In the genomic region with DNA sequence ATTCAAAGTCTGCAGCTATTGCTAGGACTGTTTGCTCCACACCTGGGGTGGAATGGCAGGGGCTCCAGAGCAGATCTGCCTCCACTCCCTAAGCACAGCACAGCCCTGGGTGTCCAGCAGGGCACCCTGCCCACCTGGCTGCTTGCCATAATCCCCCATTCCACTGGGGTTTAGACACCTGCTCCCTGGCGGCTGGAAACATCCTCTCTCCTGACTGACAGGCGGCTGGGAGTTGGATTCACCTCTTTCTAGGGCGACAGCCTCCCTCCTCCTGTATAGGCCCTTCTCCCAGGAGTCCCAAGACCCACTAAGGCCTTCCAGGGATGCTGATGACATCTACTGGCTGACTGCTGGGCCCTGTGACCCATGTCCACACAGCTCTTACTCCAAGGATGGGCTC, we compare ENCODE assay signal across 16 cellular contexts. TPM values are rescaled to one million over a fixed set of nuclear protein-coding genes. Genes with fewer than 3 reads are reported as not detected.
DNase-seq lines count a peak whose midpoint lies in the region; ATAC-seq and TF ChIP-seq lines count a peak whose summit lies in the region.
"Had no signal": no experiment of that assay in that cellular context is flagged by ENCODE, and none has a peak within 500 bp of the region (broad histone marks: within the 10 kb centered on the region; RNA-seq: fewer than 3 reads in every experiment).

No MANE protein-coding gene starts in this region.

- no peak overlapping the region for H3K4me3 ChIP-seq in IMR-90 (ENCODE audit: insufficient read depth, low read depth, low read length)

- 0 out of 2 replicates have a peak overlapping the region, but pooled peaks have one; percentile 2 for H3K14ac ChIP-seq in IMR-90 (replicated peaks; ENCODE audit: low read depth, low read length)

- H3K79me1 ChIP-seq in IMR-90 (ENCODE audit: low read depth in 1 of 2, low read length in 2 of 2), result peaks cover 13 to 75% of the 10 kb centered on the region in 2 experiments

- H2AFZ ChIP-seq in IMR-90 (replicated peaks; ENCODE audit: low read length, poor library complexity), result no peak overlapping the region

- no peak overlapping the region for H2AK9ac ChIP-seq in IMR-90 (replicated peaks; ENCODE audit: low read depth, low read length, poor library complexity)

- H2BK15ac ChIP-seq in IMR-90 (ENCODE audit: low read depth, low read length), result no peak overlapping the region

- POLR2A ChIA-PET in IMR-90 (lab: Charles Lee; ENCODE audit: unreplicated experiment), result interaction anchor here (0.7 kb wide), 1 partner anchor 18 kb away, joined by 5 read pairs; no protein-coding TSS in a partner anchor
- POLR2A ChIA-PET in WTC11 (lab: Charles Lee), result no interaction called here

- H3K9me3 ChIP-seq in IMR-90 (ENCODE audit: control insufficient read depth, insufficient read depth, low read length), result no peaks in the 10 kb centered on the region

- H3K4me3 Mint-ChIP-seq in WTC11 (no peak overlapping the region), nephron (no peak overlapping the region), mesothelial cell of epicardium (no peak overlapping the region)
- H3K4me3 Mint-ChIP-seq: activated CD8-positive, alpha-beta T cell treated with anti-CD3 and anti-CD28 coated beads, Interleukin-2, amount 10 ng/mL, durations not matched to agents 7 days and 5 days; activated T-helper 17 cell treated with anti-CD3 and anti-CD28 coated beads, Interleukin-2, amount 50 U/mL, for 72 hours; natural killer cell treated with Interleukin-12 subunit alpha and Interleukin-12 subunit beta and Interleukin-15 and Interleukin-18, amount 100 ng/mL, for 72 hours had no signal

- H3K4ac ChIP-seq in IMR-90 (ENCODE audit: low read depth, low read length), result no peak overlapping the region

- no peak overlapping the region for H2BK5ac ChIP-seq in IMR-90 (ENCODE audit: low read depth, low read length, poor library complexity, severe bottlenecking)

- no peaks in the 10 kb centered on the region for H3K36me3 ChIP-seq in IMR-90 (ENCODE audit: control insufficient read depth, insufficient read depth, low read length)

- H4K8ac ChIP-seq in IMR-90 (ENCODE audit: low read depth in 2 of 2, low read length in 2 of 2), result no peak overlapping the region

- BruUV-seq in IMR-90 (replicated peaks; lab: Mats Ljungman, UMichigan), result no TSS peak

- H2AK5ac ChIP-seq in IMR-90 (ENCODE audit: low read depth, low read length), result peak overlapping the region; percentile 7

- H3K27me3 ChIP-seq in IMR-90 (ENCODE audit: control insufficient read depth, insufficient read depth, low read length), result no peaks in the 10 kb centered on the region

- no peak overlapping the region for H4K91ac ChIP-seq in IMR-90 (ENCODE audit: insufficient read depth, low read depth, low read length)

- CTCF ChIA-PET in IMR-90 (lab: Yijun Ruan, JAX) (no interaction called here), WTC11 (lab: Charles Lee) (interaction anchor here (0.7 to 3.2 kb wide), 4 partner anchors 10 to 63 kb away, joined by 3 to 27 read pairs (median 6); partner anchors contain the start of gene HDAC5)

- H3K4me1 ChIP-seq in IMR-90 (ENCODE audit: control insufficient read depth, insufficient read depth, low read length), result peaks cover 40% of the 10 kb centered on the region

- intact Hi-C loops in IMR-90 (cut with micrococcal nuclease), result no loop called here

- no peak for TF ChIP-seq POLR2A in IMR-90 (IDR thresholded peaks at IDR 0.05; ENCODE audit: low read depth, low read length)

- no peak overlapping the region for H4K5ac ChIP-seq in IMR-90 (ENCODE audit: low read depth, low read length)

- no peaks in the 10 kb centered on the region for H3K27me3 Mint-ChIP-seq in WTC11 (ENCODE audit: low read depth)
- no peaks in the 10 kb centered on the region for H3K27me3 Mint-ChIP-seq in nephron (ENCODE audit: low read depth)
- H3K27me3 Mint-ChIP-seq in mesothelial cell of epicardium (ENCODE audit: low read depth), result no peaks in the 10 kb centered on the region
- H3K27me3 Mint-ChIP-seq: activated T-helper 17 cell treated with anti-CD3 and anti-CD28 coated beads, Interleukin-2, amount 50 U/mL, for 72 hours; natural killer cell treated with Interleukin-12 subunit alpha and Interleukin-12 subunit beta and Interleukin-15 and Interleukin-18, amount 100 ng/mL, for 72 hours had no signal

- peaks cover 26% of the 10 kb centered on the region for H3K9me1 ChIP-seq in IMR-90 (ENCODE audit: insufficient read depth, low read length)

- in situ Hi-C loops in IMR-90 (cut with MboI; ENCODE audit: low sequenced_read_pairs), result no loop called here

- H3K27ac ChIP-seq in IMR-90 (ENCODE audit: insufficient read depth, low read length), result no peak overlapping the region

- 63% methylated on average over 1 of the region's 3 CpGs; no CpG with 5 or more reads in 1 of the 2 experiments for WGBS in IMR-90 (ENCODE audit: extremely low coverage in 2 of 2, insufficient read length in 1 of 2), 2 experiments

- no peak overlapping the region for H2BK20ac ChIP-seq in IMR-90 (ENCODE audit: low read depth, low read length)

- ATAC-seq in IMR-90 (ENCODE audit: low read depth) (no peak), WTC11 (peak; percentile 15)
- ATAC-seq: activated CD8-positive, alpha-beta T cell treated with anti-CD3 and anti-CD28 coated beads, Interleukin-2, amount 10 ng/mL, durations not matched to agents 7 days and 5 days; activated T-helper 17 cell treated with anti-CD3 and anti-CD28 coated beads, Interleukin-2, amount 50 U/mL, for 72 hours; natural killer cell treated with Interleukin-12 subunit alpha and Interleukin-12 subunit beta and Interleukin-15 and Interleukin-18, amount 100 ng/mL, for 72 hours; Panc1 had no signal

- peak overlapping the region; percentile 11; the same call in 1 of the 2 replicates for H3K23ac ChIP-seq in IMR-90 (ENCODE audit: low read depth, low read length)

- no peaks in the 10 kb centered on the region for H3K9me3 Mint-ChIP-seq in WTC11
- H3K9me3 Mint-ChIP-seq in nephron, result no peaks in the 10 kb centered on the region
- no peaks in the 10 kb centered on the region for H3K9me3 Mint-ChIP-seq in mesothelial cell of epicardium
- H3K9me3 Mint-ChIP-seq: activated T-helper 17 cell treated with anti-CD3 and anti-CD28 coated beads, Interleukin-2, amount 50 U/mL, for 72 hours; natural killer cell treated with Interleukin-12 subunit alpha and Interleukin-12 subunit beta and Interleukin-15 and Interleukin-18, amount 100 ng/mL, for 72 hours had no signal

- peak; percentile 90 for DNase-seq in D341Med (ENCODE audit: low spot score)
- DNase-seq in IMR-90, result no peak
- no peak for DNase-seq in WTC11 (ENCODE audit: low spot score)
- no peak for DNase-seq in activated CD4-positive, alpha-beta T cell treated with anti-CD3 and anti-CD28 coated beads for 4 hours
- no peak for DNase-seq in mesothelial cell of epicardium (ENCODE audit: low spot score in 2 of 2, unreplicated experiment in 2 of 2)
- no peak for DNase-seq in NOMO-1 treated with DMSO at 0.1 percent for 48 hours (lab: John Stamatoyannopoulos, UW; ENCODE audit: unreplicated experiment)
- DNase-seq: activated CD8-positive, alpha-beta T cell treated with anti-CD3 and anti-CD28 coated beads, Interleukin-2, amount 10 ng/mL, durations not matched to agents 7 days and 5 days; amniotic stem cell; C1 segment of cervical spinal cord; NCI-H226; stimulated activated CD4-positive, alpha-beta T cell treated with anti-CD3 and anti-CD28 coated beads, Interleukin-2, amount 100 ng/mL, for 48 hours; stimulated activated CD8-positive, alpha-beta memory T cell treated with anti-CD3 and anti-CD28 coated beads, Interleukin-4, amount 100 ng/mL, for 48 hours had no signal

- H3K4me1 Mint-ChIP-seq in WTC11 (peaks cover 23% of the 10 kb centered on the region), nephron (peaks cover 53% of the 10 kb centered on the region), mesothelial cell of epicardium (peaks cover 18% of the 10 kb centered on the region)

- no peak for TF ChIP-seq RAD21 in IMR-90 (IDR thresholded peaks at IDR 0.05; ENCODE audit: low read length)

- H3K18ac ChIP-seq in IMR-90 (ENCODE audit: low read depth, low read length), result no peak overlapping the region

- dilution Hi-C loops in IMR-90 (cut with HindIII; ENCODE audit: low sequenced_read_pairs, unreplicated experiment), result no loop called here

- peaks cover 32% of the 10 kb centered on the region for H4K20me1 ChIP-seq in IMR-90 (ENCODE audit: insufficient read depth, low read length)

- no peak overlapping the region for H3K4me2 ChIP-seq in IMR-90 (ENCODE audit: low read depth, low read length)

- no peak overlapping the region for H2BK120ac ChIP-seq in IMR-90 (ENCODE audit: low read depth, low read length)

- no peaks in the 10 kb centered on the region for H3K36me3 Mint-ChIP-seq in WTC11
- peaks cover 9% of the 10 kb centered on the region for H3K36me3 Mint-ChIP-seq in nephron (ENCODE audit: low read depth)
- no peaks in the 10 kb centered on the region for H3K36me3 Mint-ChIP-seq in mesothelial cell of epicardium
- H3K36me3 Mint-ChIP-seq: natural killer cell treated with Interleukin-12 subunit alpha and Interleukin-12 subunit beta and Interleukin-15 and Interleukin-18, amount 100 ng/mL, for 72 hours had no signal

- H3K27ac Mint-ChIP-seq in WTC11 (no peak overlapping the region), nephron (peak overlapping the region; percentile 55 to 72 (median 59)), mesothelial cell of epicardium (no peak overlapping the region)
- H3K27ac Mint-ChIP-seq: activated CD8-positive, alpha-beta T cell treated with anti-CD3 and anti-CD28 coated beads, Interleukin-2, amount 10 ng/mL, durations not matched to agents 7 days and 5 days; activated T-helper 17 cell treated with anti-CD3 and anti-CD28 coated beads, Interleukin-2, amount 50 U/mL, for 72 hours; natural killer cell treated with Interleukin-12 subunit alpha and Interleukin-12 subunit beta and Interleukin-15 and Interleukin-18, amount 100 ng/mL, for 72 hours had no signal

- TF ChIP-seq CTCF in IMR-90 (conservative IDR thresholded peaks at IDR 0.05; ENCODE audit: low read depth, low read length), result no peak; the same call in 1 of the 2 replicates
- TF ChIP-seq CTCF in WTC11 (IDR thresholded peaks at IDR 0.05), result no peak
- TF ChIP-seq CTCF in nephron (IDR thresholded peaks at IDR 0.05; ENCODE audit: unreplicated experiment in 3 of 3), result no peak
- TF ChIP-seq CTCF in mesothelial cell of epicardium (IDR thresholded peaks at IDR 0.05; ENCODE audit: unreplicated experiment), result no peak

- no peak overlapping the region for H3K56ac ChIP-seq in IMR-90 (ENCODE audit: extremely low read depth, insufficient read depth, low read length)

- no peak overlapping the region for H3K9ac ChIP-seq in IMR-90 (ENCODE audit: low read depth, low read length)

RNA-seq across cellular contexts. Expression of gene HDAC5, which starts 18.0 kb away (rescaled TPM):
- total RNA-seq in IMR-90 (2012; rRNA removed) (61.3 and 71.4 TPM in 2 replicates), WTC11 (2021) (54.0 to 61.6 TPM (median 59.0 TPM) in 3 replicates), mesothelial cell of epicardium (33.4 to 34.1 TPM (median 33.5 TPM) in 3 replicates)
- 47.0 and 50.0 TPM in 2 replicates for polyA plus RNA-seq in IMR-90 (2012; rRNA removed)
- 21.2 and 58.0 TPM in 2 replicates for polyA plus RNA-seq in IMR-90 (2012; cell fraction: cytosol; rRNA removed)
- 87.7 and 169 TPM in 2 replicates for polyA plus RNA-seq in IMR-90 (2012; cell fraction: nucleus; rRNA removed; ENCODE audit: low replicate concordance)

RNA-seq across cellular contexts. Expression of gene G6PC3, which starts 34.9 kb away (rescaled TPM):
- total RNA-seq in IMR-90 (2012; rRNA removed), result 19.4 and 20.4 TPM in 2 replicates
- 107 and 127 TPM in 2 replicates for polyA plus RNA-seq in IMR-90 (2012; rRNA removed)
- polyA plus RNA-seq in IMR-90 (2012; cell fraction: cytosol; rRNA removed), result 87.5 and 210 TPM in 2 replicates
- 49.2 and 86.8 TPM in 2 replicates for polyA plus RNA-seq in IMR-90 (2012; cell fraction: nucleus; rRNA removed; ENCODE audit: low replicate concordance)
- 121 to 122 TPM (median 121 TPM) in 3 replicates for total RNA-seq in WTC11 (2021)
- 58.3 to 63.2 TPM (median 61.4 TPM) in 3 replicates for total RNA-seq in mesothelial cell of epicardium

RNA-seq across cellular contexts. Expression of gene HROB, which starts 36.2 kb away (rescaled TPM):
- 2.8 and 3.2 TPM in 2 replicates for total RNA-seq in IMR-90 (2012; rRNA removed)
- polyA plus RNA-seq in IMR-90 (2012; rRNA removed), result 4.0 and 4.4 TPM in 2 replicates
- 1.8 TPM in 2 replicates for polyA plus RNA-seq in IMR-90 (2012; cell fraction: cytosol; rRNA removed)
- 6.9 and 8.0 TPM in 2 replicates for polyA plus RNA-seq in IMR-90 (2012; cell fraction: nucleus; rRNA removed; ENCODE audit: low replicate concordance)
- total RNA-seq in WTC11 (2021), result 22.4 to 23.9 TPM (median 23.7 TPM) in 3 replicates
- total RNA-seq in mesothelial cell of epicardium, result 6.0 to 6.4 TPM (median 6.2 TPM) in 3 replicates

RNA-seq across cellular contexts. Expression of gene LSM12, which starts 39.0 kb away (rescaled TPM):
- total RNA-seq in IMR-90 (2012; rRNA removed) (41.0 and 50.3 TPM in 2 replicates), WTC11 (2021) (96.8 to 102 TPM (median 98.0 TPM) in 3 replicates), mesothelial cell of epicardium (51.4 to 60.8 TPM (median 58.0 TPM) in 3 replicates)
- 37.6 and 38.0 TPM in 2 replicates for polyA plus RNA-seq in IMR-90 (2012; rRNA removed)
- 20.3 and 21.4 TPM in 2 replicates for polyA plus RNA-seq in IMR-90 (2012; cell fraction: cytosol; rRNA removed)
- 8.8 and 29.9 TPM in 2 replicates for polyA plus RNA-seq in IMR-90 (2012; cell fraction: nucleus; rRNA removed; ENCODE audit: low replicate concordance)

Comparison
In these comparisons a context has a peak if more than half of its experiments do, and no peak if none do; other contexts are left out.
1. H3K27ac Mint-ChIP-seq: peak in nephron (3 of 3); none in WTC11 (single experiment) and mesothelial cell of epicardium (single experiment).